1 cellular context compared by ENCODE assay signal in the genomic region with DNA sequence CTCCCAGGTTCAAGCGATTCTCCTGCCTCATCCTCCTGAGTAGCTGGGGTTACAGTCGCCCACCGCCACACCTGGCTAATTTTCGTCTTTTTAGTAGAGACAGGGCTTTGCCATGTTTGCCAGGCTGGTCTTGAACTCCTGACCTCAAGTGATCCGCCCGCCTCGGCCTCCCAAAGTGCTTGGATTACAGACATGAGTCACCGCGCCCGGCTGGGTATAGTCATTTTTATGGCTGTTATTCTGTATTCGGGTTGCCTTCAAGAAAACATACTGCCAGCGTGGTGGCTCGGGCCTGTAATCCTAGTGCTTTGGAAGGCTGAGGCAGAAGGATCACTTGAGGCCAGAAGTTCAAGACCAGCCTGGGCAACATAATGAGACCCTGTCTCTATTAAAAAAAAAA.
TF ChIP-seq lines count a peak whose summit lies in the region.

No MANE protein-coding gene starts in this region.

TF ChIP-seq in HCT116, 20 proteins besides CTCF, POLR2A, EP300 and RAD21:
- TF ChIP-seq SP1 (IDR thresholded peaks at IDR 0.05; ENCODE audit: low read depth) (peak; percentile 32; the same call in 1 of the 2 replicates), JUND (IDR thresholded peaks at IDR 0.05) (peak; percentile 64), FOSL1 (IDR thresholded peaks at IDR 0.05; ENCODE audit: low read depth) (peak; percentile 62), CBX3 (IDR thresholded peaks at IDR 0.05; ENCODE audit: low read depth) (0 out of 2 replicates have a peak, but pooled peaks have one; percentile 51)
- TF ChIP-seq, protein P1, sequence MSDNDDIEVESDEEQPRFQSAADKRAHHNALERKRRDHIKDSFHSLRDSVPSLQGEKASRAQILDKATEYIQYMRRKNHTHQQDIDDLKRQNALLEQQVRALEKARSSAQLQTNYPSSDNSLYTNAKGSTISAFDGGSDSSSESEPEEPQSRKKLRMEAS (IDR thresholded peaks at IDR 0.05), result peak; percentile 42; the same call in 1 of the 2 replicates
TF ChIP-seq in HCT116: peak in this region for 5; not testable (repeated sequence) for 15.
